Comparison of ENCODE assay signal across 8 cellular contexts in the genomic region with DNA sequence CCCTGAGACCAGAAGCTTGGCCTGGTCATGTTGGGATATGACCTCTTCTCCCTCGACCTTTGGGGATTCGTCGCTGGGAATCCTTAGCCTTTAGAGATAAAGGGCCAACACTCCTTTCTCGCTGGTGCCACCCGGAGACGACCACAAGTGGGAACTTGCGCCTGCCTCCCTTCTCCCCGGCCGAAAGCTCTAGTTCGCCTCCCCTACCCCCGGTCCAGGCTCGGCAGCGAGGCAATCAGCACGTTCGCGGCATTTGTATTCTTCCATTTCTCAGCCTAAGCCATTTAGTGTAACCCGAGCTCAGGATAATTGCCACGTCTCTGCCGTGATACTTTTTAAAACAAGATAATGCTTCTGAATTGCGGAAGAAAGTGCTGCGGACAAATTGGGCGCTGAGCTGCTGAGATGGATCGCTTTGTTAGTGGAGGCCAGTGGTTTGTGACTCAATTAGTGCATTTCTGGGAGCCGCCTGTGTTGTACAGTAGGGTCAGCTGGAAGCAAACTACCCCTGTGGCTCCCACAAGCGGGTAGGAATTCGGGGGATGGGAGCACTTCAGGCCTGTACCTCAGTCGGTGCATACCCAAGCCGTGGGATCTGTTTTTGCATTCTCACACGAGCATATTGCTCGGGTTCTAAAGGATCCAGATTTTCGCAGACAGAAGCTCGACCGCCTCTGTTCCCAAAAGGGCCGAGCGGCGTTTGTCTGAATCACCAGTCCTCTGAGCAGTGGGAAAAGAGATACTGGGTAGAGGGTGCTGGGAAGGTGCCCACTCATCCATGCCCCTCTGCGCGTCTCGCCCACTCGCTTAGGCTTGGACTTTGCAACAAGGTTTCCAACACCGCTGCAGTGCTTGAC. TPM values are rescaled to one million over a fixed set of nuclear protein-coding genes. Genes with fewer than 3 reads are reported as not detected.
DNase-seq lines count a peak whose midpoint lies in the region; ATAC-seq and TF ChIP-seq lines count a peak whose summit lies in the region.

No MANE protein-coding gene starts in this region.

- 3% methylated on average over 41 of the region's 41 CpGs for WGBS in smooth muscle cell (ENCODE audit: low lambda C conversion rate)

- H2AFZ ChIP-seq in OCI-LY1 (ENCODE audit: low read length), result 0 out of 2 replicates have a peak overlapping the region, but pooled peaks have one; percentile 17
- H2AFZ ChIP-seq in fibroblast of lung (ENCODE audit: low read length), result peak overlapping the region; percentile 61
- H2AFZ ChIP-seq in smooth muscle cell (ENCODE audit: low read depth), result peak overlapping the region; percentile 97

- peaks cover 83% of the 10 kb centered on the region for H3K27me3 Mint-ChIP-seq in activated CD4-positive, alpha-beta T cell treated with anti-CD3 and anti-CD28 coated beads for 36 hours

- no peaks in the 10 kb centered on the region for H3K79me2 ChIP-seq in OCI-LY1 (ENCODE audit: insufficient read depth, low read length)
- H3K79me2 ChIP-seq in fibroblast of lung (ENCODE audit: control insufficient read depth, insufficient read depth, low read length), result no peaks in the 10 kb centered on the region
- no peaks in the 10 kb centered on the region for H3K79me2 ChIP-seq in smooth muscle cell (ENCODE audit: low read depth)

- TF ChIP-seq CTCF in OCI-LY1 (IDR thresholded peaks at IDR 0.05; ENCODE audit: low read length), result no peak
- TF ChIP-seq CTCF in fibroblast of lung (conservative IDR thresholded peaks at IDR 0.05 in 1 of 2, IDR thresholded peaks at IDR 0.05 in 1 of 2; ENCODE audit: low read depth in 1 of 2, low read length in 2 of 2), result no peak
- no peak for TF ChIP-seq CTCF in smooth muscle cell (IDR thresholded peaks at IDR 0.05; ENCODE audit: borderline replicate concordance, insufficient read depth, poor library complexity, severe bottlenecking)
- no peak for TF ChIP-seq CTCF in WERI-Rb-1 (IDR thresholded peaks at IDR 0.05; ENCODE audit: low read depth, low read length)

- CTCF ChIA-PET in activated CD4-positive, alpha-beta T cell treated with anti-CD3 and anti-CD28 coated beads for 36 hours (lab: Charles Lee), result interaction anchor here (0.7 to 1.2 kb wide), 7 partner anchors 20 to 324 kb away, joined by 3 to 4 read pairs (median 3); partner anchors contain the start of gene TRMT5

- H3K4me3 ChIP-seq in OCI-LY1 (ENCODE audit: low read depth, low read length, poor library complexity, severe bottlenecking), result peak overlapping the region; percentile 69
- peak overlapping the region in 2 of 4 experiments; percentile 67 to 77 for H3K4me3 ChIP-seq in fibroblast of lung (replicated peaks in 1 of 4; ENCODE audit: control extremely low read depth in 1 of 4, insufficient read depth in 1 of 4, low read depth in 3 of 4, low read length in 4 of 4)
- H3K4me3 ChIP-seq in smooth muscle cell, result peak overlapping the region; percentile 74
- H3K4me3 ChIP-seq in WERI-Rb-1 (ENCODE audit: low read depth, low read length), result no peak overlapping the region

- H3K9me2 ChIP-seq in OCI-LY1 (ENCODE audit: low read depth, low read length), result no peaks in the 10 kb centered on the region

- peak; percentile 30 for DNase-seq in activated CD4-positive, alpha-beta T cell treated with anti-CD3 and anti-CD28 coated beads for 36 hours
- no peak for DNase-seq in activated CD4-positive, alpha-beta T cell treated with anti-CD3 and anti-CD28 coated beads for 4 hours
- peak in 1 of 2 donors; percentile 34 for DNase-seq in fibroblast of lung (ENCODE audit: low read depth in 2 of 2)
- DNase-seq in smooth muscle cell (lab: John Stamatoyannopoulos, UW; ENCODE audit: unreplicated experiment), result no peak
- no peak for DNase-seq in effector CD8-positive, alpha-beta T cell (lab: John Stamatoyannopoulos, UW)
- no peak for DNase-seq in WERI-Rb-1
- DNase-seq in DMS 273 (lab: John Stamatoyannopoulos, UW; ENCODE audit: unreplicated experiment), result no peak

- H3K36me3 ChIP-seq in OCI-LY1 (ENCODE audit: insufficient read depth, low read length) (no peaks in the 10 kb centered on the region), fibroblast of lung (ENCODE audit: control insufficient read depth, insufficient read depth, low read length) (no peaks in the 10 kb centered on the region), smooth muscle cell (ENCODE audit: low read depth) (no peaks in the 10 kb centered on the region), WERI-Rb-1 (no peaks in the 10 kb centered on the region)

- H3K27me3 ChIP-seq in OCI-LY1 (ENCODE audit: insufficient read depth, low read length), result no peaks in the 10 kb centered on the region
- peaks cover 37% of the 10 kb centered on the region for H3K27me3 ChIP-seq in fibroblast of lung (ENCODE audit: control insufficient read depth, insufficient read depth, low read length)
- H3K27me3 ChIP-seq in smooth muscle cell (ENCODE audit: low read depth), result peaks cover 95% of the 10 kb centered on the region
- peaks cover 21% of the 10 kb centered on the region for H3K27me3 ChIP-seq in WERI-Rb-1 (ENCODE audit: insufficient read depth, low read depth, severe bottlenecking)

- no peaks in the 10 kb centered on the region for H3F3A ChIP-seq in OCI-LY1 (ENCODE audit: insufficient read depth, low read length)
- peaks cover under 1% of the 10 kb centered on the region for H3F3A ChIP-seq in smooth muscle cell (ENCODE audit: low read depth)

- H3K9me3 ChIP-seq in OCI-LY1 (ENCODE audit: low read length) (no peaks in the 10 kb centered on the region), fibroblast of lung (ENCODE audit: control insufficient read depth, insufficient read depth, low read depth, low read length) (no peaks in the 10 kb centered on the region), smooth muscle cell (replicated peaks; ENCODE audit: low read depth) (no peaks in the 10 kb centered on the region), WERI-Rb-1 (ENCODE audit: severe bottlenecking) (no peaks in the 10 kb centered on the region)

- intact Hi-C loops in activated CD4-positive, alpha-beta T cell treated with anti-CD3 and anti-CD28 coated beads for 36 hours (cut with DNase I, micrococcal nuclease), result loop anchor here (2.0 to 10.0 kb wide), 4 partner anchors 15 to 369 kb away; partner anchors contain the start of gene SIX4 (in 1 of the 2)

- H3K27ac ChIP-seq in OCI-LY1 (ENCODE audit: low read depth, low read length, poor library complexity, severe bottlenecking) (no peak overlapping the region), fibroblast of lung (ENCODE audit: insufficient read depth, low read length) (no peak overlapping the region), smooth muscle cell (ENCODE audit: low read depth) (no peak overlapping the region), WERI-Rb-1 (no peak overlapping the region)

- H3K4me1 ChIP-seq in OCI-LY1 (ENCODE audit: insufficient read depth, low read length, severe bottlenecking) (peaks cover 20% of the 10 kb centered on the region), fibroblast of lung (ENCODE audit: control insufficient read depth, extremely low read depth, insufficient read depth, low read length) (peaks cover 9% of the 10 kb centered on the region), smooth muscle cell (ENCODE audit: low read depth) (peaks cover 40% of the 10 kb centered on the region)

- H3K27ac Mint-ChIP-seq in activated CD4-positive, alpha-beta T cell treated with anti-CD3 and anti-CD28 coated beads for 36 hours, result no peak overlapping the region

- POLR2A ChIA-PET in activated CD4-positive, alpha-beta T cell treated with anti-CD3 and anti-CD28 coated beads for 36 hours (lab: Charles Lee), result no interaction called here

- no peaks in the 10 kb centered on the region for H3K9me3 Mint-ChIP-seq in activated CD4-positive, alpha-beta T cell treated with anti-CD3 and anti-CD28 coated beads for 36 hours (ENCODE audit: low read depth)

- no peak for ATAC-seq in activated CD4-positive, alpha-beta T cell treated with anti-CD3 and anti-CD28 coated beads for 36 hours

- peaks cover 42% of the 10 kb centered on the region for H3K4me1 Mint-ChIP-seq in activated CD4-positive, alpha-beta T cell treated with anti-CD3 and anti-CD28 coated beads for 36 hours

- H3K36me3 Mint-ChIP-seq in activated CD4-positive, alpha-beta T cell treated with anti-CD3 and anti-CD28 coated beads for 36 hours (ENCODE audit: low read depth), result no peaks in the 10 kb centered on the region

- H3K9ac ChIP-seq in OCI-LY1 (ENCODE audit: low read length) (peak overlapping the region; percentile 73), fibroblast of lung (ENCODE audit: insufficient read depth, low read length) (no peak overlapping the region), smooth muscle cell (ENCODE audit: low read depth) (no peak overlapping the region)

- H4K20me1 ChIP-seq in OCI-LY1 (ENCODE audit: insufficient read depth, low read length) (no peaks in the 10 kb centered on the region), fibroblast of lung (ENCODE audit: control insufficient read depth, extremely low read depth, insufficient read depth, low read length) (no peaks in the 10 kb centered on the region), smooth muscle cell (ENCODE audit: low read depth) (no peaks in the 10 kb centered on the region)

- H3K4me2 ChIP-seq in OCI-LY1 (ENCODE audit: low read length) (peak overlapping the region; percentile 78), fibroblast of lung (ENCODE audit: extremely low read depth, insufficient read depth, low read length) (peak overlapping the region; percentile 66), smooth muscle cell (peak overlapping the region; percentile 97)

- H3K4me3 Mint-ChIP-seq in activated CD4-positive, alpha-beta T cell treated with anti-CD3 and anti-CD28 coated beads for 36 hours, result peak overlapping the region; percentile 71

RNA-seq across cellular contexts. Expression of gene SIX1, which starts 6.8 kb away (rescaled TPM):
- total RNA-seq in activated CD4-positive, alpha-beta T cell treated with anti-CD3 and anti-CD28 coated beads for 36 hours, result not detected
- 1.8 and 8.3 TPM in 2 replicates for total RNA-seq in fibroblast of lung
- polyA plus RNA-seq in fibroblast of lung, result 6.9 and 11.3 TPM in 2 replicates
- 11.0 and 20.1 TPM in 2 replicates for polyA plus RNA-seq in fibroblast of lung (2012)
- 2.3 and 9.5 TPM in 2 replicates for polyA minus RNA-seq in fibroblast of lung (ENCODE audit: low replicate concordance)
- 0.54 TPM in 1 of 2 replicates, not detected in the other for total RNA-seq in smooth muscle cell
- polyA plus RNA-seq in smooth muscle cell, result not detected in 2 replicates

Comparison
In these comparisons a context has a peak if more than half of its experiments do, and no peak if none do; other contexts are left out.
1. H2AFZ ChIP-seq: peak in every context shown above with its lines; median percentile 97 in smooth muscle cell; 61 in fibroblast of lung; 17 in OCI-LY1.